In the genomic region with DNA sequence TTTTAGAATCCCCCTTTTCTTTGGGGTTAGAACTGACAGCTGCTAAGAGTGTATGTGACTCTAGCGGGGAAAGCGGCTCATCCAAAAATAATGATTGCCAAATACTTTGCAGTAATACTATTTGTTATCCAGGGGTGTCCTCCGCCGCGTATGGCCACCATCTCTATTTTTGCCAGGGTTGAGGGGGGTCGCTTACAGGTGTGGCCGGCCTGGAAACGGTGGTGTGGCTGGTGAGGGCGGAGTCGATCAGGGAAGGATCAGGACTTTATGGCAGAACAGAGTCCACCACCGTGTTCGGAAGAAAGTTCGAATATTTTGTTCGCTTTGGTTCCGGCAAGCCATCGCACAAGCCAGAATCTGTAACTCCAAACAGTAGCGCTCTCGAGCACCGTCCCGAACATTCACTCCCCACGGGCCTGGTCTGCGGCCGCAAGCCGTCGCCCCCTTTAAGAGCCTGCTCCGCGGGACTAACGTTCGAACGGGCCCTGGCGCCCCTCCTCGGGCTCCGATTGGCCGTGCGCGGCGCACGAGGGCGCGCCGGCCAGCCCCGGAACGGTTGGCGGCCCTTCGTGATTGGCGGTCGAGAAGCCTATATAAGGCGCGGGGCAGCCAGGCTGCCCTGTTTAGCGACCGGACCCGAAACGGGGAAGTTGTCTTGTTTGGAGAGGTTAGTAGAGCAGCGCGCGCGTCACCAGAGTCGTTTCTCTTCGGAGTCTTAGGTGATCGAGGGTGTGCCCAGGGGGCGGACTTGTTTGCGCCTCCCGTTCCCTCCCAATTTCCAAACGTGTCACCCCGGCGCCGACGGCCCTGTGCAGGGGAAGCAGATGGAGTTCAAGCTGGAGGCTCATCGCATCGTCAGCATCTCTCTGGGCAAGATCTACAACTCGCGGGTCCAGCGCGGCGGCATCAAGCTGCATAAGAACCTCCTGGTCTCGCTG, we compare ENCODE assay signal across 8 cellular contexts. TPM values are rescaled to one million over a fixed set of nuclear protein-coding genes. Genes with fewer than 3 reads are reported as not detected.
DNase-seq lines count a peak whose midpoint lies in the region; ATAC-seq, FAIRE-seq and TF ChIP-seq lines count a peak whose summit lies in the region.

Gene IER5 (plus strand): TSS at position 622 of the 938 bp plus-strand sequence. CDS start 203 bp downstream, at position 825.

- no peaks in the 10 kb centered on the region for H3K27me3 ChIP-seq in BJ (ENCODE audit: control insufficient read depth, insufficient read depth, low read length)

- intact Hi-C loops in kidney (cut with DNase I): loop anchor here (10.0 kb wide), 1 partner anchor 56 kb away; no protein-coding TSS in a partner anchor

- CTCF ChIA-PET in BJ (lab: Yijun Ruan, JAX): interaction anchor here (5.8 kb wide), 1 partner anchor 54 kb away, joined by 46 read pairs; no protein-coding TSS in a partner anchor

- TF ChIP-seq CTCF in BJ (IDR thresholded peaks at IDR 0.05; ENCODE audit: insufficient read depth, low read depth, low read length) (no peak), kidney (IDR thresholded peaks at IDR 0.05; ENCODE audit: borderline replicate concordance, extremely low read depth, insufficient read depth) (no peak)

- H3K36me3 ChIP-seq in BJ (ENCODE audit: control insufficient read depth, insufficient read depth, low read length) (peaks cover 2% of the 10 kb centered on the region; the same call in 1 of the 2 replicates), kidney (ENCODE audit: control insufficient read depth in 1 of 2, insufficient read depth in 2 of 2, low read length in 2 of 2) (no peaks in the 10 kb centered on the region)

- peak; percentile 50 for ATAC-seq in HG03457 (IDR thresholded peaks at IDR 0.05; ENCODE audit: unreplicated experiment)

- POLR2A ChIA-PET in BJ (lab: Charles Lee): interaction anchor here (0.5 to 1.0 kb wide), 3 partner anchors 10 to 48 kb away, joined by 3 to 7 read pairs (median 6); no protein-coding TSS in a partner anchor

- peaks cover 3 to 5% of the 10 kb centered on the region in 2 donors for H3K4me1 ChIP-seq in kidney (ENCODE audit: control insufficient read depth in 1 of 2, insufficient read depth in 1 of 2, low read depth in 1 of 2, low read length in 2 of 2)

- DNase-seq in BJ (ENCODE audit: low read depth) (peak; percentile 76), GM19240 (ENCODE audit: insufficient read length, low spot score) (peak; percentile 76), NCI-H524 (lab: John Stamatoyannopoulos, UW) (peak; percentile 92 to 95), cerebellum (ENCODE audit: low spot score) (peak; percentile 98), kidney (peak; percentile 99)
- DNase-seq in activated CD4-positive, alpha-beta T cell treated with anti-CD3 and anti-CD28 coated beads for 24 hours (ENCODE audit: low read depth in 2 of 2): peak; percentile 90 to 92
- peak; percentile 96 for DNase-seq in stimulated activated CD4-positive, alpha-beta T cell treated with anti-CD3 and anti-CD28 coated beads, Interleukin-15, amount 100 ng/mL, for 24 hours

- H3K27ac ChIP-seq in kidney (ENCODE audit: low read depth in 2 of 2, low read length in 2 of 2): peak within 1 kb of the TSS; percentile 83 to 91

- H3K4me3 ChIP-seq in BJ (ENCODE audit: low read depth, low read length): peak within 1 kb of the TSS; percentile 84
- H3K4me3 ChIP-seq in kidney (ENCODE audit: low read length in 2 of 2): peak within 1 kb of the TSS; percentile 84 to 87

- peak within 1 kb of the TSS; percentile 63 to 67 for H3K9ac ChIP-seq in kidney (ENCODE audit: low read length in 2 of 2)

- H3K9me3 ChIP-seq in kidney (ENCODE audit: control insufficient read depth in 1 of 2, low read length in 2 of 2): no peaks in the 10 kb centered on the region

- no peak for FAIRE-seq in kidney (lab: Jason Lieb, UNC)

RNA-seq across cellular contexts. Expression of gene IER5, which starts in this region (rescaled TPM):
- polyA plus RNA-seq in BJ (2011; rRNA removed) (16.0 and 16.9 TPM in 2 replicates), kidney (ENCODE audit: insufficient read depth, low read depth, low replicate concordance) (3.9 TPM)
- 16.3 and 22.8 TPM in 2 replicates for polyA minus RNA-seq in BJ (2011; rRNA and poly(A)+ RNA removed)
- total RNA-seq in cerebellum (13.7 TPM), kidney (11.0 TPM)

Comparison
In these comparisons a context has a peak if more than half of its experiments do, and no peak if none do; other contexts are left out.
1. Peak in every context shown above with its lines: DNase-seq, ATAC-seq, H3K4me3 ChIP-seq and H3K27ac ChIP-seq.